In genomic region chr4:89541998-89542397, GRCh38 we compare ENCODE assay signal across 31 cellular contexts.
"Had no signal": no experiment of that assay in that cellular context is flagged by ENCODE, and none has a peak within 500 bp of the region (broad histone marks: within the 10 kb centered on the region; RNA-seq: fewer than 3 reads in every experiment).

No MANE protein-coding gene starts in this region.

- H3K27me3 ChIP-seq: adrenal gland, body of pancreas, breast epithelium, SJSA1 had no signal

- H3K9me3 ChIP-seq: body of pancreas, SJSA1, SK-N-SH had no signal

- ATAC-seq: activated CD4-positive, alpha-beta T cell treated with anti-CD3 and anti-CD28 coated beads for 36 hours; activated CD4-positive, CD25-positive, alpha-beta regulatory T cell treated with anti-CD3 and anti-CD28 coated beads, Interleukin-2, amount 50 U/mL, for 24 hours; activated CD8-positive, alpha-beta T cell treated with anti-CD3 and anti-CD28 coated beads, Interleukin-2, amount 10 ng/mL, durations not matched to agents 7 days and 5 days; activated naive CD4-positive, alpha-beta T cell treated with anti-CD3 and anti-CD28 coated beads, Interleukin-2, amount 50 U/mL, for 72 hours; body of pancreas; Panc1 had no signal

- H3K27ac ChIP-seq: adrenal gland, body of pancreas, breast epithelium, SJSA1 had no signal

- H3K4me3 ChIP-seq: adrenal gland, body of pancreas, breast epithelium, SJSA1 had no signal

- H3K4me3 Mint-ChIP-seq: activated CD4-positive, alpha-beta T cell treated with anti-CD3 and anti-CD28 coated beads for 36 hours; activated CD4-positive, alpha-beta T cell treated with anti-CD3 and anti-CD28 coated beads, Interleukin-2, amount 10 ng/mL, durations not matched to agents 7 days and 5 days; activated CD8-positive, alpha-beta T cell treated with anti-CD3 and anti-CD28 coated beads, Interleukin-2, amount 10 ng/mL, durations not matched to agents 7 days and 5 days; activated naive CD4-positive, alpha-beta T cell treated with anti-CD3 and anti-CD28 coated beads for 36 hours; activated T-cell treated with anti-CD3 and anti-CD28 coated beads, Interleukin-2, amount 50 U/mL, for 24 hours; activated T-helper 1 cell treated with anti-CD3 and anti-CD28 coated beads, Interleukin-12 subunit alpha, Interleukin-12 subunit beta, Interleukin-2, Interleukin-4 antibody, amounts not matched to agents 30 ng/mL and 10 ng/mL and 1 ng/mL, durations not matched to agents 14 hours and 24 hours and 36 hours; T-helper 1 cell treated with Interleukin-12 subunit alpha and Interleukin-12 subunit beta and Interleukin-4 antibody, amounts not matched to agents 30 μg/mL and 1 μg/mL, for 36 hours; T-helper 2 cell treated with Interferon-gamma antibody and Interleukin-4, amounts not matched to agents 5 μg/mL and 100 μg/mL, for 36 hours had no signal

- FAIRE-seq: astrocyte, TTC549 had no signal

- H3K9ac ChIP-seq: SK-N-SH had no signal

- DNase-seq: activated CD4-positive, alpha-beta T cell treated with anti-CD3 and anti-CD28 coated beads for 36 hours; activated CD4-positive, alpha-beta T cell treated with anti-CD3 and anti-CD28 coated beads, Interleukin-2, amount 10 ng/mL, durations not matched to agents 7 days and 5 days; activated CD4-positive, alpha-beta T cell treated with anti-CD3 and anti-CD28 coated beads, Interleukin-2, amount 50 U/mL, for 48 hours; activated CD8-positive, alpha-beta T cell treated with anti-CD3 and anti-CD28 coated beads, Interleukin-2, amount 10 ng/mL, durations not matched to agents 7 days and 5 days; activated gamma-delta T cell treated with Interleukin-2 at 50 U/mL for 16 hours; activated naive CD4-positive, alpha-beta T cell treated with anti-CD3 and anti-CD28 coated beads for 36 hours; activated T-cell treated with anti-CD3 and anti-CD28 coated beads, Interleukin-2, amount 50 U/mL, for 24 hours; adrenal gland; body of pancreas; NCI-H1105; NCI-H1417 treated with DMSO at 0.1 percent for 48 hours; NCI-H187 treated with DMSO at 0.1 percent for 48 hours; NCI-H2081; NCI-H2171 treated with DMSO at 0.1 percent for 48 hours; NCI-H2227 treated with DMSO at 0.1 percent for 48 hours; NCI-H446; NCI-H510A treated with DMSO at 0.1 percent for 48 hours; NCI-H526 treated with DMSO at 0.1 percent for 48 hours; NCI-H82; SHP77 treated with DMSO at 0.1 percent for 48 hours; SK-N-SH had no signal

- H3K36me3 ChIP-seq: adrenal gland, breast epithelium, SJSA1 had no signal

- H3K27ac Mint-ChIP-seq: activated CD4-positive, alpha-beta T cell treated with anti-CD3 and anti-CD28 coated beads for 36 hours; activated CD4-positive, alpha-beta T cell treated with anti-CD3 and anti-CD28 coated beads, Interleukin-2, amount 10 ng/mL, durations not matched to agents 7 days and 5 days; activated CD8-positive, alpha-beta T cell treated with anti-CD3 and anti-CD28 coated beads, Interleukin-2, amount 10 ng/mL, durations not matched to agents 7 days and 5 days; activated naive CD4-positive, alpha-beta T cell treated with anti-CD3 and anti-CD28 coated beads for 36 hours; activated T-cell treated with anti-CD3 and anti-CD28 coated beads, Interleukin-2, amount 50 U/mL, for 24 hours; activated T-helper 1 cell treated with anti-CD3 and anti-CD28 coated beads, Interleukin-12 subunit alpha, Interleukin-12 subunit beta, Interleukin-2, Interleukin-4 antibody, amounts not matched to agents 30 ng/mL and 10 ng/mL and 1 ng/mL, durations not matched to agents 14 hours and 24 hours and 36 hours; T-helper 1 cell treated with Interleukin-12 subunit alpha and Interleukin-12 subunit beta and Interleukin-4 antibody, amounts not matched to agents 30 μg/mL and 1 μg/mL, for 36 hours; T-helper 2 cell treated with Interferon-gamma antibody and Interleukin-4, amounts not matched to agents 5 μg/mL and 100 μg/mL, for 36 hours had no signal

- H3K4me1 ChIP-seq: body of pancreas, breast epithelium had no signal

- H3K4me2 ChIP-seq: SK-N-SH had no signal
